7 cellular contexts compared by ENCODE assay signal in the genomic region with DNA sequence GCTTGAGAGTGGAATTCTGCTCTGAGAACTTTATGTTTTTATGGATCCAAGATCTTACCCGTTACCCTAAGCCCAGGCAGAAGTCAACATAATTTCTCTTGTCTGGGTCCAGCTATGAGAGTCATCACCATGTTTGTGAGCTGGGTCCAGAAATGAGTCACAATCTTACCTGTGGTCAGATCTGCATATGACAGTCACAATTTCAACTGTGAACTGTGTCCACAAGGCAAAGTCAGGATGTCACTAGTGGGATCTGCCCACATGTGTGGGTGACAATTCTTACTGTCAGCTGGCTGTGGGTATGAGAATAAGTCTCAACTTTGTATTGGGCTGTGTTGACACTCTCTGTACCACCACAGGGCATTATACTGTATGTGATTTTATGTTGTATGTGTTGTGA. TPM values are rescaled to one million over a fixed set of nuclear protein-coding genes. Genes with fewer than 3 reads are reported as not detected.
DNase-seq lines count a peak whose midpoint lies in the region; ATAC-seq and TF ChIP-seq lines count a peak whose summit lies in the region.
"Not testable (repeated sequence)": the region's sequence is repeated elsewhere in the genome, so short reads cannot be mapped to it uniquely, and the experiment has no call there.

No MANE protein-coding gene starts in this region.

- WGBS in lung, 2 donors, result 79 to 92% methylated on average over 1 of the region's 1 CpG

- not testable (repeated sequence) for H3K9me3 Mint-ChIP-seq in activated T-cell treated with anti-CD3 and anti-CD28 coated beads, Interleukin-2, amount 50 U/mL, for 4 hours
- peaks cover 10% of the 10 kb centered on the region for H3K9me3 Mint-ChIP-seq in activated naive CD8-positive, alpha-beta T cell treated with anti-CD3 and anti-CD28 coated beads, Interleukin-2, amount 50 U/mL, for 24 hours
- H3K9me3 Mint-ChIP-seq in stimulated activated naive B cell treated with anti-CD40 and anti-IgM and Interleukin-4, amounts not matched to agents 10 μg/mL and 1 μg/mL and 100 μg/mL, for 72 hours, result peaks cover 0 to 14% of the 10 kb centered on the region in 2 donors

- peaks cover 0 to 10% of the 10 kb centered on the region in 2 donors for H3K9me3 ChIP-seq in lung (ENCODE audit: control insufficient read depth in 2 of 2, insufficient read depth in 1 of 2, low read length in 1 of 2)

- not testable (repeated sequence) for H3K4me1 Mint-ChIP-seq in activated T-cell treated with anti-CD3 and anti-CD28 coated beads, Interleukin-2, amount 50 U/mL, for 4 hours (ENCODE audit: low read depth); activated naive CD8-positive, alpha-beta T cell treated with anti-CD3 and anti-CD28 coated beads, Interleukin-2, amount 50 U/mL, for 24 hours; stimulated activated naive B cell treated with anti-CD40 and anti-IgM and Interleukin-4, amounts not matched to agents 10 μg/mL and 1 μg/mL and 100 μg/mL, for 72 hours

- not testable (repeated sequence) for H3K4me3 ChIP-seq in lung

- H3K4me3 Mint-ChIP-seq in activated T-cell treated with anti-CD3 and anti-CD28 coated beads, Interleukin-2, amount 50 U/mL, for 4 hours; activated naive CD8-positive, alpha-beta T cell treated with anti-CD3 and anti-CD28 coated beads, Interleukin-2, amount 50 U/mL, for 24 hours; stimulated activated naive B cell treated with anti-CD40 and anti-IgM and Interleukin-4, amounts not matched to agents 10 μg/mL and 1 μg/mL and 100 μg/mL, for 72 hours: not testable (repeated sequence)

- not testable (repeated sequence) for H3K27ac ChIP-seq in lung (ENCODE audit: low read depth in 1 of 2, low read length in 1 of 2)

- not testable (repeated sequence) for H3K27ac Mint-ChIP-seq in activated naive CD8-positive, alpha-beta T cell treated with anti-CD3 and anti-CD28 coated beads, Interleukin-2, amount 50 U/mL, for 24 hours; stimulated activated naive B cell treated with anti-CD40 and anti-IgM and Interleukin-4, amounts not matched to agents 10 μg/mL and 1 μg/mL and 100 μg/mL, for 72 hours

- H3K27me3 ChIP-seq in lung (ENCODE audit: control insufficient read depth, insufficient read depth), result not testable (repeated sequence)

- peak; percentile 40 for ATAC-seq in GM18499 (IDR thresholded peaks at IDR 0.05; ENCODE audit: insufficient read depth, unreplicated experiment)
- ATAC-seq in HG02870 (IDR thresholded peaks at IDR 0.05; ENCODE audit: unreplicated experiment), result peak; percentile 66
- ATAC-seq in HG03565 (IDR thresholded peaks at IDR 0.05; ENCODE audit: unreplicated experiment), result peak; percentile 54
- ATAC-seq in activated T-cell treated with anti-CD3 and anti-CD28 coated beads, Interleukin-2, amount 50 U/mL, for 4 hours, result peak; percentile 46 to 50
- ATAC-seq in activated naive CD8-positive, alpha-beta T cell treated with anti-CD3 and anti-CD28 coated beads, Interleukin-2, amount 50 U/mL, for 24 hours, result peak; percentile 47
- ATAC-seq in lung (ENCODE audit: insufficient read depth, low FRiP score), result not testable (repeated sequence)
- ATAC-seq in stimulated activated naive B cell treated with anti-CD40 and anti-IgM and Interleukin-4, amounts not matched to agents 10 μg/mL and 1 μg/mL and 100 μg/mL, for 72 hours (replicated peaks), result peak; percentile 80 to 88

- H3K27me3 Mint-ChIP-seq in activated T-cell treated with anti-CD3 and anti-CD28 coated beads, Interleukin-2, amount 50 U/mL, for 4 hours (ENCODE audit: low read depth); activated naive CD8-positive, alpha-beta T cell treated with anti-CD3 and anti-CD28 coated beads, Interleukin-2, amount 50 U/mL, for 24 hours; stimulated activated naive B cell treated with anti-CD40 and anti-IgM and Interleukin-4, amounts not matched to agents 10 μg/mL and 1 μg/mL and 100 μg/mL, for 72 hours: not testable (repeated sequence)

- H3K36me3 ChIP-seq in lung (ENCODE audit: control insufficient read depth in 2 of 2, insufficient read depth in 2 of 2, low read length in 2 of 2), result not testable (repeated sequence)

- not testable (repeated sequence) for DNase-seq in activated T-cell treated with anti-CD3 and anti-CD28 coated beads, Interleukin-2, amount 50 U/mL, for 4 hours; activated naive CD8-positive, alpha-beta T cell treated with anti-CD3 and anti-CD28 coated beads, Interleukin-2, amount 50 U/mL, for 24 hours; stimulated activated naive B cell treated with anti-CD40 and anti-IgM and Interleukin-4, amounts not matched to agents 10 μg/mL and 1 μg/mL and 100 μg/mL, for 72 hours
- peak; percentile 7 for DNase-seq in lung (ENCODE audit: low spot score)

- TF ChIP-seq CTCF in lung (IDR thresholded peaks at IDR 0.05; ENCODE audit: control extremely low read depth, extremely low read depth), result not testable (repeated sequence)

- not testable (repeated sequence) for H3K36me3 Mint-ChIP-seq in activated T-cell treated with anti-CD3 and anti-CD28 coated beads, Interleukin-2, amount 50 U/mL, for 4 hours (ENCODE audit: insufficient read depth); activated naive CD8-positive, alpha-beta T cell treated with anti-CD3 and anti-CD28 coated beads, Interleukin-2, amount 50 U/mL, for 24 hours (ENCODE audit: low read depth); stimulated activated naive B cell treated with anti-CD40 and anti-IgM and Interleukin-4, amounts not matched to agents 10 μg/mL and 1 μg/mL and 100 μg/mL, for 72 hours

- not testable (repeated sequence) for H3K4me1 ChIP-seq in lung (ENCODE audit: control insufficient read depth in 2 of 2, insufficient read depth in 2 of 2, low read length in 2 of 2)

RNA-seq across cellular contexts. Expression of gene ZNF736, which starts 16.3 kb away (rescaled TPM):
- total RNA-seq in activated T-cell treated with anti-CD3 and anti-CD28 coated beads, Interleukin-2, amount 50 U/mL, for 4 hours, result 10 to 100 TPM; 11.1 to 14.8 (median 14.6) TPM
- total RNA-seq in lung, result 10 to 100 TPM; 16.2 to 31.6 TPM
- 1 to 10 TPM; 2.7 to 4.7 TPM for polyA plus RNA-seq in lung
